In genomic region chr3:127261925-127262324, GRCh38 we compare ENCODE assay signal across 10 cellular contexts. TPM values are rescaled to one million over a fixed set of nuclear protein-coding genes. Genes with fewer than 3 reads are reported as not detected.
"Had no signal": no experiment of that assay in that cellular context is flagged by ENCODE, and none has a peak within 500 bp of the region (broad histone marks: within the 10 kb centered on the region; RNA-seq: fewer than 3 reads in every experiment).

No MANE protein-coding gene starts in this region.

- DNase-seq: GM23248, GOT3, H7, HCEC 1CT, HFFc6 had no signal

- H3K4me3 Mint-ChIP-seq: GM23338, HFFc6 had no signal

- H3K9ac ChIP-seq: GM23248 had no signal

- H3K9me3 Mint-ChIP-seq: HFFc6 had no signal

- H3K27ac ChIP-seq: GM23248 had no signal

- H3K36me3 ChIP-seq: HAP-1 had no signal

- H2AFZ ChIP-seq: GM23248, GM23338 had no signal

- H3K4me2 ChIP-seq: GM23338 had no signal

- ATAC-seq: GM23338, HCT116 had no signal

- H3K4me1 ChIP-seq: HAP-1 had no signal

- H3K4me3 ChIP-seq: GM23248, GM23338, HAP-1 had no signal

- H3K27ac Mint-ChIP-seq: GM23338, HFFc6 had no signal

- H3K9me3 ChIP-seq: HAP-1 had no signal

- H3K4me1 Mint-ChIP-seq: GM23338 had no signal

RNA-seq across cellular contexts. Expression of gene PRR20G, which starts 25.9 kb away (rescaled TPM):
- total RNA-seq: GM23248, GM23338, H1, H4, H7, HFFc6 had no signal
- polyA plus RNA-seq: GM23248 had no signal
